ENCODE assay signal across 18 cellular contexts in the genomic region with DNA sequence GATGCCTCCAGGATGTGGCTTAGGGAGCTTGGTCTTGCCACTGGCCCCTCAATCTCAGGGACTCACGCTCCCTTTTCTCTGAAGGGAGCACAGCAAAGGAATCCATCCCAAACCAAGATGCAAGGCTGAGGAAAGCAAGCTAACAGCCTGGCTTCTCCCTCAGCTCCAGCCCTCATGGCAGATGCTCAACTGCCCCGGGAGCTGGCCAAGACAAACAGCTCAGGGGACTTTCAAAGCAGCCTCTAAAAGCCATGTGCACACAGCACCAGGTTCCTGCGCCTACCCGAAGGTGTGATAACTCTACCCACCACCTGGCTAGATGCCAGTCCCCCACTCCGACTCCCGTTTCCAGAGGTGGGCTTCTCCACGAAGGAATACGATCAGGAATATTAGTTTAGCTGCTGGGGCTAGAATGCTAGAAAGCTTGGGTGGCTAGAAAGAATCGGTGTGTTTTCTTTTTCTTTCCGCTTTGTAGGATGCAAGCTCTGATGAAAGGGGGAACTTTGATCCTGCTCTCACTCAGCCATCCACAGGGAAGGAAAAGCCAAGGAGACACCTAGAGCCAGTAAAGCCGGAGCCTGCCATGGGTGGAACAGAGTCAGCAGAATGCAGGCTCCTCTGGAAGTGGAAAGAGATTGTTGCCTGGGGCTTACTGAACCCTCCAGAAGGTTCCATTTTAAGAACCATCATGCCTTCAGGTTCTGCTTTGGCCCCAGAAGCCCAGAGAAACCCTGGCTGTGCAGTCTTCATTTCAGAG.
DNase-seq lines count a peak whose midpoint lies in the region; ATAC-seq and TF ChIP-seq lines count a peak whose summit lies in the region.
"Had no signal": no experiment of that assay in that cellular context is flagged by ENCODE, and none has a peak within 500 bp of the region (broad histone marks: within the 10 kb centered on the region; RNA-seq: fewer than 3 reads in every experiment).

No MANE protein-coding gene starts in this region.

- H3K9me3 ChIP-seq in mammary epithelial cell (replicated peaks; ENCODE audit: insufficient read depth, low read length) (no peaks in the 10 kb centered on the region), HEK293 (ENCODE audit: control insufficient read depth, insufficient read depth, low read depth, low read length) (no peaks in the 10 kb centered on the region), thoracic aorta (no peaks in the 10 kb centered on the region), esophagus squamous epithelium (no peaks in the 10 kb centered on the region)
- H3K9me3 ChIP-seq: BE2C had no signal

- DNase-seq in mammary epithelial cell: no peak
- no peak for DNase-seq in MCF 10A (ENCODE audit: unreplicated experiment)
- DNase-seq in thoracic aorta (ENCODE audit: low spot score): no peak
- no peak for DNase-seq in substantia nigra (lab: John Stamatoyannopoulos, UW)
- no peak for DNase-seq in esophagus squamous epithelium (lab: John Stamatoyannopoulos, UW)
- DNase-seq: BE2C; CD4-positive, CD25-positive, alpha-beta regulatory T cell; COR-L47; GDM1; H9; Karpas-422; MM.1S; NCI-H1105; NCI-H2081; Right ventricle myocardium superior had no signal

- no peaks in the 10 kb centered on the region for H3K36me3 Mint-ChIP-seq in MCF 10A (ENCODE audit: insufficient read depth, unreplicated experiment)
- no peaks in the 10 kb centered on the region for H3K36me3 Mint-ChIP-seq in nephron (ENCODE audit: low read depth)
- H3K36me3 Mint-ChIP-seq: CD4-positive, CD25-positive, alpha-beta regulatory T cell had no signal

- no peak for ATAC-seq in thoracic aorta (ENCODE audit: insufficient number of reproducible peaks, low FRiP score, low read depth)

- H3K4me3 ChIP-seq in mammary epithelial cell (replicated peaks in 1 of 3; ENCODE audit: insufficient read depth in 1 of 3, low read depth in 2 of 3, low read length in 3 of 3) (no peak overlapping the region), HEK293 (ENCODE audit: low read depth, low read length) (no peak overlapping the region), thoracic aorta (peak overlapping the region; percentile 27), esophagus squamous epithelium (no peak overlapping the region)

- no peaks in the 10 kb centered on the region for H4K20me1 ChIP-seq in mammary epithelial cell (ENCODE audit: insufficient read depth, low read length)

- H3K36me3 ChIP-seq in mammary epithelial cell (ENCODE audit: insufficient read depth, low read length) (no peaks in the 10 kb centered on the region), HEK293 (ENCODE audit: control insufficient read depth in 2 of 2, insufficient read depth in 1 of 2, low read length in 2 of 2) (no peaks in the 10 kb centered on the region), thoracic aorta (no peaks in the 10 kb centered on the region), esophagus squamous epithelium (no peaks in the 10 kb centered on the region)
- H3K36me3 ChIP-seq: BE2C had no signal

- H3K4me3 Mint-ChIP-seq in MCF 10A (ENCODE audit: unreplicated experiment): no peak overlapping the region
- H3K4me3 Mint-ChIP-seq in nephron: peak overlapping the region in 1 of 3 experiments; percentile 37
- H3K4me3 Mint-ChIP-seq: H9, IgD-negative memory B cell had no signal

- H3K4me2 ChIP-seq in mammary epithelial cell (ENCODE audit: insufficient read depth, low read depth, low read length): no peak overlapping the region

- H3K79me2 ChIP-seq in mammary epithelial cell (ENCODE audit: insufficient read depth, low read length): no peaks in the 10 kb centered on the region

- TF ChIP-seq POLR2A in esophagus squamous epithelium (IDR thresholded peaks at IDR 0.05): no peak

- CTCF ChIA-PET in mammary epithelial cell (lab: Charles Lee; ENCODE audit: low non-redundant PET) (no interaction called here), MCF 10A (lab: Yijun Ruan, JAX) (no interaction called here), HEK293 (lab: Yijun Ruan, JAX) (interaction anchor here (0.6 to 1.4 kb wide), 2 partner anchors 12 to 24 kb away, joined by 3 to 5 read pairs; no protein-coding TSS in a partner anchor)

- no peak overlapping the region for H3K9ac ChIP-seq in mammary epithelial cell (ENCODE audit: insufficient read depth, low read length)

- peak overlapping the region; percentile 20 for H2AFZ ChIP-seq in mammary epithelial cell (ENCODE audit: low read depth, low read length)

- H3K27ac ChIP-seq in mammary epithelial cell (ENCODE audit: insufficient read depth, low read depth, low read length) (no peak overlapping the region), HEK293 (ENCODE audit: extremely low read depth, low read depth, low read length) (no peak overlapping the region), thoracic aorta (no peak overlapping the region), substantia nigra (ENCODE audit: low read depth, low read length, poor library complexity, severe bottlenecking) (no peak overlapping the region), esophagus squamous epithelium (no peak overlapping the region)

- no TSS peak for BruUV-seq in mammary epithelial cell (replicated peaks; lab: Mats Ljungman, UMichigan)
- no TSS peak for BruUV-seq in MCF 10A (replicated peaks; lab: Mats Ljungman, UMichigan)

- in situ Hi-C loops in mammary epithelial cell (cut with MboI; ENCODE audit: low sequenced_read_pairs in 2 of 2): no loop called here

- H3K4me1 Mint-ChIP-seq in MCF 10A (ENCODE audit: insufficient read depth, unreplicated experiment) (no peaks in the 10 kb centered on the region), nephron (peaks cover 33% of the 10 kb centered on the region)
- H3K4me1 Mint-ChIP-seq: CD4-positive, CD25-positive, alpha-beta regulatory T cell; IgD-negative memory B cell had no signal

- peaks cover 4% of the 10 kb centered on the region for H3K27me3 ChIP-seq in mammary epithelial cell (ENCODE audit: insufficient read depth, low read length)
- H3K27me3 ChIP-seq in thoracic aorta (replicated peaks; ENCODE audit: insufficient read depth): no peaks in the 10 kb centered on the region
- H3K27me3 ChIP-seq in esophagus squamous epithelium: peaks cover 0 to 9% (median 0%) of the 10 kb centered on the region in 4 donors
- H3K27me3 ChIP-seq: BE2C had no signal

- H3K27me3 Mint-ChIP-seq in MCF 10A (ENCODE audit: insufficient read depth, unreplicated experiment) (peaks cover 46% of the 10 kb centered on the region), nephron (ENCODE audit: low read depth) (peaks cover 72% of the 10 kb centered on the region)

- intact Hi-C loops in mammary epithelial cell (cut with micrococcal nuclease) (no loop called here), MCF 10A (cut with micrococcal nuclease) (no loop called here), esophagus squamous epithelium (cut with DNase I) (no loop called here)

- TF ChIP-seq CTCF in mammary epithelial cell (conservative IDR thresholded peaks at IDR 0.05 in 1 of 2, IDR thresholded peaks at IDR 0.05 in 1 of 2; ENCODE audit: extremely low read depth in 1 of 2, insufficient read depth in 1 of 2, low read depth in 1 of 2, low read length in 2 of 2) (no peak), MCF 10A (IDR thresholded peaks at IDR 0.05; ENCODE audit: unreplicated experiment) (no peak), HEK293 (tag by site-specific recombination; IDR thresholded peaks at IDR 0.05) (no peak), nephron (IDR thresholded peaks at IDR 0.05; ENCODE audit: unreplicated experiment in 3 of 3) (no peak), thoracic aorta (IDR thresholded peaks at IDR 0.05) (no peak), esophagus squamous epithelium (IDR thresholded peaks at IDR 0.05) (no peak)

- POLR2A ChIA-PET in MCF 10A (lab: Yijun Ruan, JAX): no interaction called here
- POLR2A ChIA-PET in HEK293 (lab: Yijun Ruan, JAX): no interaction called here

- dilution Hi-C loops in mammary epithelial cell (cut with HindIII; ENCODE audit: low sequenced_read_pairs): no loop called here

- H3K9me3 Mint-ChIP-seq in MCF 10A (ENCODE audit: unreplicated experiment) (no peaks in the 10 kb centered on the region), nephron (no peaks in the 10 kb centered on the region)
- H3K9me3 Mint-ChIP-seq: H9 had no signal

- H3K4me1 ChIP-seq in mammary epithelial cell (ENCODE audit: insufficient read depth, low read length) (no peaks in the 10 kb centered on the region), HEK293 (ENCODE audit: control insufficient read depth, insufficient read depth, low read length) (no peaks in the 10 kb centered on the region), thoracic aorta (ENCODE audit: control insufficient read depth in 1 of 2, low read depth in 2 of 2) (peaks cover 0 to 13% of the 10 kb centered on the region in 2 donors), esophagus squamous epithelium (peaks cover 0 to 9% (median 0%) of the 10 kb centered on the region in 3 donors)

- H3K27ac Mint-ChIP-seq in MCF 10A (ENCODE audit: low read depth, unreplicated experiment) (no peak overlapping the region), nephron (peak overlapping the region; percentile 30 to 84 (median 69))
- H3K27ac Mint-ChIP-seq: CD4-positive, CD25-positive, alpha-beta regulatory T cell; IgD-negative memory B cell had no signal

- 13% methylated on average over 10 of the region's 11 CpGs for WGBS in mammary epithelial cell (ENCODE audit: low coverage, missing lambda C conversion rate)
- 31 to 42% methylated on average over 8 to 11 of the region's 11 CpGs for WGBS in esophagus squamous epithelium, 2 donors

TF ChIP-seq in HEK293, 187 proteins besides CTCF, POLR2A, EP300 and RAD21 (continues in another document):
- TF ChIP-seq ZNF433 (tag by site-specific recombination; IDR thresholded peaks at IDR 0.05; ENCODE audit: low read depth): no peak
- TF ChIP-seq ZNF121 (tag by site-specific recombination; IDR thresholded peaks at IDR 0.05): no peak
- no peak for TF ChIP-seq HOXA7 (CRISPR knock-in tag; IDR thresholded peaks at IDR 0.05; ENCODE audit: borderline replicate concordance)
- TF ChIP-seq ZNF140 (tag by site-specific recombination; IDR thresholded peaks at IDR 0.05): no peak
- no peak for TF ChIP-seq ZNF529 (tag by site-specific recombination; IDR thresholded peaks at IDR 0.05; ENCODE audit: insufficient replicate concordance)
